8 cellular contexts compared by ENCODE assay signal in the genomic region with DNA sequence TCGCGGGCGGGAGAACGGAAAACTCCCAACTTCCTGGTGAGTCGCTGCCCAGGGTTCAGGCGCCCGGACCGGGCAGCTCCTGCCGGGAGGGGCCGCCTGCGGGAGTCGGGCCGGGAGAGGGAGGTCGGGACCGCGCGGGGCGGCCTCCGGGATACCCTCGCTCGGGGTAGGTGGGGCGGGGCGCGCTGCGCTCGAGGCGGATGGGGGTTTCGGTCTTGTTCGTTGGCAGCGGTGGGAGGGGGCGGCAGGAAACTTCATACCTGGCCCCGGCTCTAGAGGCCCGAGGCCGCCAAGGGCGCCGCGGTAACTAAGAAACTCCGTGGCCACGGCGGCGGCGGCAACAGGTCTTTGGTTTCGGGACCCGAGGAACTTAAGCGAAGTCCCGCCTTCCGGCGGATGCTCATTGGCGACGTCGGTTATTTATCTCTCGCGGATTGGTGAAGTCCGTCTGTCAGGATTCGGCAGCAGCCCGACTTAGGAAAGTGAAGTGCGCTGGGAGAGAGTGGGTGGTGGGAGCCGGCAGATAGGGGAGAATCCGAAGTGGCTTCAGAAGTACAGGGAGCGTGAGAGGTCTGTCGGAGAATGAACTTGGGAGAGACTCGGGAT. TPM values are rescaled to one million over a fixed set of nuclear protein-coding genes. Genes with fewer than 3 reads are reported as not detected.
A peak's percentile ranks its signal among the peaks of the same experiment; 100 is the strongest.
DNase-seq lines count a peak whose midpoint lies in the region; ATAC-seq and TF ChIP-seq lines count a peak whose summit lies in the region.

No MANE protein-coding gene starts in this region.

- H3K4me3 Mint-ChIP-seq in CD14-positive monocyte = peak overlapping the region; percentile 96 to 100
- peak overlapping the region; percentile 96 for H3K4me3 Mint-ChIP-seq in activated CD4-positive, alpha-beta memory T cell treated with anti-CD3 and anti-CD28 coated beads, Interleukin-2, amount 10 ng/mL, durations not matched to agents 7 days and 5 days

- H3K4me1 ChIP-seq in duodenal mucosa (ENCODE audit: control insufficient read depth in 1 of 2, insufficient read depth in 2 of 2, low read length in 2 of 2) = peaks cover 24 to 30% of the 10 kb centered on the region in 2 donors

- WGBS in lower leg skin, 2 donors = 0% methylated on average over 35 to 39 of the region's 62 CpGs

- H3K9ac ChIP-seq in duodenal mucosa (ENCODE audit: low read depth in 1 of 2, low read length in 2 of 2) = peak overlapping the region; percentile 68 to 80

- POLR2A ChIA-PET in activated CD4-positive, alpha-beta memory T cell treated with anti-CD3 and anti-CD28 coated beads, Interleukin-2, amount 10 ng/mL, durations not matched to agents 7 days and 5 days (lab: Charles Lee) = interaction anchor here (0.8 to 4.7 kb wide), 22 partner anchors 10 to 529 kb away, joined by 3 to 59 read pairs (median 6); partner anchors contain the start of gene C1orf53

- peak overlapping the region; percentile 85 to 99 (median 95) for H3K27ac Mint-ChIP-seq in CD14-positive monocyte
- H3K27ac Mint-ChIP-seq in activated CD4-positive, alpha-beta memory T cell treated with anti-CD3 and anti-CD28 coated beads, Interleukin-2, amount 10 ng/mL, durations not matched to agents 7 days and 5 days = peak overlapping the region; percentile 94

- peaks cover 0 to 2% (median 0%) of the 10 kb centered on the region in 3 donors for H3K27me3 Mint-ChIP-seq in CD14-positive monocyte (ENCODE audit: low read depth in 3 of 3)
- H3K27me3 Mint-ChIP-seq in activated CD4-positive, alpha-beta memory T cell treated with anti-CD3 and anti-CD28 coated beads, Interleukin-2, amount 10 ng/mL, durations not matched to agents 7 days and 5 days = no peaks in the 10 kb centered on the region

- H3K9me3 ChIP-seq in duodenal mucosa (ENCODE audit: control insufficient read depth in 1 of 2, low read length in 2 of 2) = no peaks in the 10 kb centered on the region

- no peaks in the 10 kb centered on the region for H3K9me3 Mint-ChIP-seq in CD14-positive monocyte
- no peaks in the 10 kb centered on the region for H3K9me3 Mint-ChIP-seq in activated CD4-positive, alpha-beta memory T cell treated with anti-CD3 and anti-CD28 coated beads, Interleukin-2, amount 10 ng/mL, durations not matched to agents 7 days and 5 days

- TF ChIP-seq POLR2A in lower leg skin (IDR thresholded peaks at IDR 0.05) = no peak

- H3K27me3 ChIP-seq in duodenal mucosa (ENCODE audit: control insufficient read depth in 1 of 2, insufficient read depth in 2 of 2, low read length in 2 of 2) = no peaks in the 10 kb centered on the region

- H3K27ac ChIP-seq in duodenal mucosa (ENCODE audit: low read depth, low read length) = peak overlapping the region; percentile 93

- H3K4me1 Mint-ChIP-seq in CD14-positive monocyte = peaks cover 37% of the 10 kb centered on the region
- H3K4me1 Mint-ChIP-seq in activated CD4-positive, alpha-beta memory T cell treated with anti-CD3 and anti-CD28 coated beads, Interleukin-2, amount 10 ng/mL, durations not matched to agents 7 days and 5 days = peaks cover 31% of the 10 kb centered on the region

- DNase-seq in CD14-positive monocyte (ENCODE audit: low spot score) (peak; percentile 84), NCI-H748 treated with DMSO at 0.1 percent for 48 hours (lab: John Stamatoyannopoulos, UW) (peak; percentile 64), lower leg skin (ENCODE audit: low spot score in 2 of 2) (peak; percentile 94 to 98)
- peak; percentile 85 for DNase-seq in activated CD4-positive, alpha-beta memory T cell treated with anti-CD3 and anti-CD28 coated beads, Interleukin-2, amount 10 ng/mL, durations not matched to agents 7 days and 5 days
- peak; percentile 84 for DNase-seq in stimulated activated CD4-positive, alpha-beta T cell treated with anti-CD3 and anti-CD28 coated beads, Interleukin-4, amount 100 ng/mL, for 24 hours

- CTCF ChIA-PET in activated CD4-positive, alpha-beta memory T cell treated with anti-CD3 and anti-CD28 coated beads, Interleukin-2, amount 10 ng/mL, durations not matched to agents 7 days and 5 days (lab: Charles Lee) = interaction anchor here (1.4 to 2.0 kb wide), 5 partner anchors 15 to 189 kb away, joined by 3 to 12 read pairs (median 4); no protein-coding TSS in a partner anchor

- TF ChIP-seq CTCF in CD14-positive monocyte (IDR thresholded peaks at IDR 0.05) = no peak
- no peak for TF ChIP-seq CTCF in lower leg skin (IDR thresholded peaks at IDR 0.05)

- intact Hi-C loops in CD14-positive monocyte (cut with micrococcal nuclease) (no loop called here), lower leg skin (cut with DNase I; ENCODE audit: low total_unique reads) (no loop called here)

- H3K4me3 ChIP-seq in duodenal mucosa (ENCODE audit: low read depth in 1 of 2, low read length in 2 of 2) (peak overlapping the region; percentile 74 to 75), lower leg skin (ENCODE audit: low read depth, poor library complexity, severe bottlenecking) (peak overlapping the region; percentile 98)

- H3K36me3 ChIP-seq in duodenal mucosa (ENCODE audit: control insufficient read depth in 1 of 2, insufficient read depth in 2 of 2, low read length in 2 of 2) = no peaks in the 10 kb centered on the region

- no peaks in the 10 kb centered on the region for H3K36me3 Mint-ChIP-seq in CD14-positive monocyte
- peaks cover 8% of the 10 kb centered on the region for H3K36me3 Mint-ChIP-seq in activated CD4-positive, alpha-beta memory T cell treated with anti-CD3 and anti-CD28 coated beads, Interleukin-2, amount 10 ng/mL, durations not matched to agents 7 days and 5 days (ENCODE audit: low read depth)

- ATAC-seq in GM19438 (IDR thresholded peaks at IDR 0.05; ENCODE audit: low read depth, unreplicated experiment) (peak; percentile 49), HG03571 (IDR thresholded peaks at IDR 0.05; ENCODE audit: unreplicated experiment) (peak; percentile 43)

RNA-seq across cellular contexts. Expression of gene NEK7, which starts 0.5 kb away (rescaled TPM):
- 10 to 100 TPM; 46.5 to 50.1 TPM for polyA plus RNA-seq in CD14-positive monocyte
- total RNA-seq in activated CD4-positive, alpha-beta memory T cell treated with anti-CD3 and anti-CD28 coated beads, Interleukin-2, amount 10 ng/mL, durations not matched to agents 7 days and 5 days = 10 to 100 TPM; 73.5 to 79.6 TPM
- total RNA-seq in lower leg skin = 10 to 100 TPM; 50.4 to 71.6 (median 57.3) TPM

Comparison
In these comparisons a context has a peak if more than half of its experiments do, and no peak if none do; other contexts are left out.
1. Peak in every context shown above with its lines: DNase-seq, ATAC-seq, H3K4me3 ChIP-seq and H3K27ac ChIP-seq.